In genomic region chr15:74053941-74054529, GRCh38 we compare ENCODE assay signal across 8 cellular contexts. TPM values are rescaled to one million over a fixed set of nuclear protein-coding genes. Genes with fewer than 3 reads are reported as not detected.
A peak's percentile ranks its signal among the peaks of the same experiment; 100 is the strongest.
DNase-seq lines count a peak whose midpoint lies in the region; ATAC-seq and TF ChIP-seq lines count a peak whose summit lies in the region.

No MANE protein-coding gene starts in this region.

- peaks cover 7% of the 10 kb centered on the region for H3K4me1 ChIP-seq in CD8-positive, alpha-beta T cell (ENCODE audit: insufficient read depth, low read length)
- peaks cover 22 to 47% (median 36%) of the 10 kb centered on the region in 3 donors for H3K4me1 ChIP-seq in esophagus squamous epithelium

- H3K4me1 Mint-ChIP-seq in CD8-positive, alpha-beta T cell (ENCODE audit: low read depth), result peaks cover 21% of the 10 kb centered on the region
- H3K4me1 Mint-ChIP-seq in nephron progenitor cell, result peaks cover 11% of the 10 kb centered on the region

- intact Hi-C loops in CD8-positive, alpha-beta T cell (cut with DNase I, micrococcal nuclease), result loop anchor here in 1 of 2 experiments (2.0 to 10.0 kb wide), 2 partner anchors 71 to 269 kb away; no protein-coding TSS in a partner anchor
- intact Hi-C loops in esophagus squamous epithelium (cut with DNase I), result no loop called here

- H3K9me3 ChIP-seq in CD8-positive, alpha-beta T cell (ENCODE audit: low read length), result no peaks in the 10 kb centered on the region
- H3K9me3 ChIP-seq in esophagus squamous epithelium, result no peaks in the 10 kb centered on the region

- CTCF ChIA-PET in CD8-positive, alpha-beta T cell (lab: Charles Lee), result interaction anchor here (0.8 to 4.1 kb wide), 16 partner anchors 9 to 268 kb away, joined by 3 to 25 read pairs (median 5); partner anchors contain the start of gene PML

- TF ChIP-seq POLR2A in esophagus squamous epithelium (IDR thresholded peaks at IDR 0.05), result no peak

- peak; percentile 100 for ATAC-seq in CD8-positive, alpha-beta T cell
- ATAC-seq in GM18520 (IDR thresholded peaks at IDR 0.05; ENCODE audit: unreplicated experiment), result no peak

- no peak for TF ChIP-seq CTCF in CD8-positive, alpha-beta T cell (IDR thresholded peaks at IDR 0.05)
- TF ChIP-seq CTCF in esophagus squamous epithelium (IDR thresholded peaks at IDR 0.05) (peak; percentile 24 to 77 (median 57)), nephron progenitor cell (IDR thresholded peaks at IDR 0.05) (peak; percentile 43)

- POLR2A ChIA-PET in CD8-positive, alpha-beta T cell (lab: Charles Lee), result no interaction called here

- no peak overlapping the region for H3K27ac Mint-ChIP-seq in CD8-positive, alpha-beta T cell
- no peak overlapping the region for H3K27ac Mint-ChIP-seq in nephron progenitor cell

- no peaks in the 10 kb centered on the region for H3K27me3 ChIP-seq in CD8-positive, alpha-beta T cell (ENCODE audit: insufficient read depth, low read length)
- no peaks in the 10 kb centered on the region for H3K27me3 ChIP-seq in esophagus squamous epithelium

- H3K4me3 ChIP-seq in CD8-positive, alpha-beta T cell (ENCODE audit: low read depth, low read length), result no peak overlapping the region
- H3K4me3 ChIP-seq in esophagus squamous epithelium, result peak overlapping the region in 1 of 4 donors; percentile 34

- DNase-seq in CD8-positive, alpha-beta T cell, result peak; percentile 26 to 76 (median 61)
- DNase-seq in HuH-7 (ENCODE audit: low spot score), result peak; percentile 92
- peak; percentile 85 for DNase-seq in OCI-M1 (lab: John Stamatoyannopoulos, UW)
- peak; percentile 71 for DNase-seq in activated T-cell treated with anti-CD3 and anti-CD28 coated beads, Interleukin-2, amount 50 U/mL, for 1 hour
- DNase-seq in esophagus squamous epithelium (lab: John Stamatoyannopoulos, UW), result no peak
- DNase-seq in nephron progenitor cell, result peak; percentile 83
- peak; percentile 65 for DNase-seq in stimulated activated naive CD4-positive, alpha-beta T cell treated with Interleukin-2 at 50 U/mL for 16 hours (lab: John Stamatoyannopoulos, UW)

- 11 to 12% methylated on average over 12 of the region's 17 CpGs for WGBS in esophagus squamous epithelium, 2 donors

- peaks cover 2% of the 10 kb centered on the region for H3K36me3 Mint-ChIP-seq in CD8-positive, alpha-beta T cell
- no peaks in the 10 kb centered on the region for H3K36me3 Mint-ChIP-seq in nephron progenitor cell (ENCODE audit: low read depth)

- no peak overlapping the region for H3K4me3 Mint-ChIP-seq in CD8-positive, alpha-beta T cell
- no peak overlapping the region for H3K4me3 Mint-ChIP-seq in nephron progenitor cell

- H3K27me3 Mint-ChIP-seq in CD8-positive, alpha-beta T cell (ENCODE audit: low read depth), result no peaks in the 10 kb centered on the region
- H3K27me3 Mint-ChIP-seq in nephron progenitor cell (ENCODE audit: low read depth, poor library complexity), result peaks cover 16% of the 10 kb centered on the region

- H3K27ac ChIP-seq in CD8-positive, alpha-beta T cell (ENCODE audit: low read depth, low read length), result no peak overlapping the region
- peak overlapping the region in 1 of 4 donors; percentile 14 for H3K27ac ChIP-seq in esophagus squamous epithelium

- no peaks in the 10 kb centered on the region for H3K36me3 ChIP-seq in CD8-positive, alpha-beta T cell (ENCODE audit: insufficient read depth, low read length)
- no peaks in the 10 kb centered on the region for H3K36me3 ChIP-seq in esophagus squamous epithelium

- H3K9me3 Mint-ChIP-seq in CD8-positive, alpha-beta T cell, result no peaks in the 10 kb centered on the region
- no peaks in the 10 kb centered on the region for H3K9me3 Mint-ChIP-seq in nephron progenitor cell

RNA-seq across cellular contexts. Expression of gene GOLGA6A, which starts 28.3 kb away (rescaled TPM):
- not detected for total RNA-seq in CD8-positive, alpha-beta T cell
- total RNA-seq in esophagus squamous epithelium, result not detected

RNA-seq across cellular contexts. Expression of gene PML, which starts 59.5 kb away (rescaled TPM):
- 10 to 100 TPM; 29.2 to 29.6 TPM for total RNA-seq in CD8-positive, alpha-beta T cell
- 10 to 100 TPM; 34.0 to 52.3 (median 44.5) TPM for total RNA-seq in esophagus squamous epithelium
